ENCODE assay signal across 9 cellular contexts in genomic region chr4:150722908-150723362, GRCh38.
DNase-seq lines count a peak whose midpoint lies in the region; ATAC-seq and TF ChIP-seq lines count a peak whose summit lies in the region.
"Had no signal": no experiment of that assay in that cellular context is flagged by ENCODE, and none has a peak within 500 bp of the region (broad histone marks: within the 10 kb centered on the region; RNA-seq: fewer than 3 reads in every experiment).

No MANE protein-coding gene starts in this region.

- no peak for TF ChIP-seq CTCF in left lung (IDR thresholded peaks at IDR 0.05)
- peak in 1 of 5 experiments; percentile 9 for TF ChIP-seq CTCF in tibial nerve (IDR thresholded peaks at IDR 0.05)

- no peak for TF ChIP-seq POLR2A in tibial nerve (IDR thresholded peaks at IDR 0.05)

- peak; percentile 99 for ATAC-seq in left lung

- peaks cover 0 to 16% of the 10 kb centered on the region in 2 donors for H3K36me3 ChIP-seq in left lung
- peaks cover 0 to 37% (median 0%) of the 10 kb centered on the region in 3 donors for H3K36me3 ChIP-seq in tibial nerve

- no peaks in the 10 kb centered on the region for H3K4me1 Mint-ChIP-seq in activated naive CD8-positive, alpha-beta T cell treated with anti-CD3 and anti-CD28 coated beads for 36 hours

- peak; percentile 1 for DNase-seq in NCI-H2107 treated with DMSO at 0.1 percent for 48 hours (lab: John Stamatoyannopoulos, UW; ENCODE audit: unreplicated experiment)
- DNase-seq in dermis blood vessel endothelial cell = peak; percentile 49
- peak; percentile 73 to 82 for DNase-seq in left lung
- DNase-seq in tibial nerve (ENCODE audit: low spot score in 2 of 2) = peak; percentile 21 to 52
- DNase-seq in NCI-H1694 (lab: John Stamatoyannopoulos, UW) = no peak
- no peak for DNase-seq in activated naive CD8-positive, alpha-beta T cell treated with anti-CD3 and anti-CD28 coated beads for 36 hours
- DNase-seq in A172 (ENCODE audit: low spot score) = no peak
- DNase-seq: activated CD4-positive, alpha-beta memory T cell treated with anti-CD3 and anti-CD28 coated beads for 36 hours; NCI-H345 had no signal

- peaks cover 12% of the 10 kb centered on the region for H3K9me3 Mint-ChIP-seq in activated naive CD8-positive, alpha-beta T cell treated with anti-CD3 and anti-CD28 coated beads for 36 hours

- TF ChIP-seq EP300 in tibial nerve (IDR thresholded peaks at IDR 0.05) = peak in 1 of 2 donors; percentile 64

- intact Hi-C loops in left lung (cut with DNase I) = no loop called here

- H3K4me1 ChIP-seq in left lung (no peaks in the 10 kb centered on the region), tibial nerve (peaks cover 0 to 9% (median 0%) of the 10 kb centered on the region in 4 donors)

- WGBS in tibial nerve, 2 donors = 39 to 66% methylated on average over 6 of the region's 6 CpGs

- no peak overlapping the region for H3K27ac Mint-ChIP-seq in activated naive CD8-positive, alpha-beta T cell treated with anti-CD3 and anti-CD28 coated beads for 36 hours
- H3K27ac Mint-ChIP-seq: activated CD4-positive, alpha-beta memory T cell treated with anti-CD3 and anti-CD28 coated beads for 36 hours had no signal

- H3K4me3 ChIP-seq in left lung (no peak overlapping the region), tibial nerve (no peak overlapping the region)

- H3K36me3 Mint-ChIP-seq in activated naive CD8-positive, alpha-beta T cell treated with anti-CD3 and anti-CD28 coated beads for 36 hours = peaks cover 55% of the 10 kb centered on the region

- H3K27me3 ChIP-seq in left lung = no peaks in the 10 kb centered on the region
- H3K27me3 ChIP-seq in tibial nerve = no peaks in the 10 kb centered on the region

- H3K9me3 ChIP-seq in left lung (peaks cover 0 to 14% of the 10 kb centered on the region in 2 donors), tibial nerve (peaks cover 0 to 15% (median 7%) of the 10 kb centered on the region in 4 donors)

- H3K4me3 Mint-ChIP-seq in activated naive CD8-positive, alpha-beta T cell treated with anti-CD3 and anti-CD28 coated beads for 36 hours = no peak overlapping the region
- H3K4me3 Mint-ChIP-seq: activated CD4-positive, alpha-beta memory T cell treated with anti-CD3 and anti-CD28 coated beads for 36 hours had no signal

- no peak overlapping the region for H3K27ac ChIP-seq in left lung
- H3K27ac ChIP-seq in tibial nerve = peak overlapping the region in 1 of 4 donors; percentile 32

- no peaks in the 10 kb centered on the region for H3K27me3 Mint-ChIP-seq in activated naive CD8-positive, alpha-beta T cell treated with anti-CD3 and anti-CD28 coated beads for 36 hours
- H3K27me3 Mint-ChIP-seq: activated CD4-positive, alpha-beta memory T cell treated with anti-CD3 and anti-CD28 coated beads for 36 hours had no signal

Comparison
In these comparisons a context has a peak if more than half of its experiments do, and no peak if none do; other contexts are left out.
1. DNase-seq: peak in NCI-H2107 treated with DMSO at 0.1 percent for 48 hours (single experiment), dermis blood vessel endothelial cell (single experiment), left lung (2 of 2) and tibial nerve (2 of 2); none in NCI-H1694 (single experiment), activated naive CD8-positive, alpha-beta T cell treated with anti-CD3 and anti-CD28 coated beads for 36 hours (single experiment) and A172 (single experiment).